Comparison of ENCODE assay signal across 10 cellular contexts in genomic region chr2:23545391-23545790, GRCh38.
DNase-seq lines count a peak whose midpoint lies in the region; ATAC-seq and TF ChIP-seq lines count a peak whose summit lies in the region.
"Had no signal": no experiment of that assay in that cellular context is flagged by ENCODE, and none has a peak within 500 bp of the region (broad histone marks: within the 10 kb centered on the region; RNA-seq: fewer than 3 reads in every experiment).

No MANE protein-coding gene starts in this region.

- WGBS in IMR-90 (ENCODE audit: extremely low coverage in 2 of 2, insufficient read length in 1 of 2), 2 experiments: 52% methylated on average over 4 of the region's 11 CpGs; no CpG with 5 or more reads in 1 of the 2 experiments

- DNase-seq in NCI-H1417 (lab: John Stamatoyannopoulos, UW) (peak in 2 of 3 experiments; percentile 35 to 54), NCI-H1417 treated with DMSO at 0.1 percent for 48 hours (lab: John Stamatoyannopoulos, UW) (no peak), IMR-90 (peak; percentile 63), adipocyte (ENCODE audit: low read depth) (peak; percentile 36), osteoblast (ENCODE audit: insufficient read length, low spot score, missing footprints) (peak; percentile 73), caudate nucleus (lab: John Stamatoyannopoulos, UW) (no peak), NCI-H2227 treated with DMSO at 0.1 percent for 48 hours (lab: John Stamatoyannopoulos, UW) (no peak)
- DNase-seq: testis had no signal

- H2AFZ ChIP-seq in IMR-90 (replicated peaks; ENCODE audit: low read length, poor library complexity) (peak overlapping the region; percentile 38), osteoblast (ENCODE audit: low read length) (no peak overlapping the region)

- H3K9ac ChIP-seq in IMR-90 (ENCODE audit: low read depth, low read length) (no peak overlapping the region), adipocyte (ENCODE audit: low read length) (no peak overlapping the region)

- dilution Hi-C loops in IMR-90 (cut with HindIII; ENCODE audit: low sequenced_read_pairs, unreplicated experiment): no loop called here

- TF ChIP-seq CTCF in IMR-90 (conservative IDR thresholded peaks at IDR 0.05; ENCODE audit: low read depth, low read length): peak; percentile 25; the same call in 1 of the 2 replicates
- no peak for TF ChIP-seq CTCF in osteoblast (IDR thresholded peaks at IDR 0.05; ENCODE audit: extremely low read depth, low read depth, low read length)

- H3K4me2 ChIP-seq in IMR-90 (ENCODE audit: low read depth, low read length) (no peak overlapping the region), osteoblast (ENCODE audit: insufficient read depth, low read length) (no peak overlapping the region)

- H3K4ac ChIP-seq in IMR-90 (ENCODE audit: low read depth, low read length): peak overlapping the region; percentile 41; the same call in 1 of the 2 replicates

- ATAC-seq in IMR-90 (ENCODE audit: low read depth) (peak; percentile 68), HG03280 (IDR thresholded peaks at IDR 0.05; ENCODE audit: unreplicated experiment) (no peak)
- ATAC-seq: K562 had no signal

- no peak overlapping the region; the same call in 1 of the 2 replicates for H3K14ac ChIP-seq in IMR-90 (replicated peaks; ENCODE audit: low read depth, low read length)

- H4K91ac ChIP-seq in IMR-90 (ENCODE audit: insufficient read depth, low read depth, low read length): 0 out of 2 replicates have a peak overlapping the region, but pooled peaks have one; percentile 10

- H3K4me1 ChIP-seq in IMR-90 (ENCODE audit: control insufficient read depth, insufficient read depth, low read length) (peaks cover 20% of the 10 kb centered on the region), adipocyte (ENCODE audit: control insufficient read depth, insufficient read depth, low read length) (peaks cover 38% of the 10 kb centered on the region), osteoblast (ENCODE audit: insufficient read depth, low read length) (peaks cover 13% of the 10 kb centered on the region)

- H3K27me3 ChIP-seq in IMR-90 (ENCODE audit: control insufficient read depth, insufficient read depth, low read length): no peaks in the 10 kb centered on the region
- H3K27me3 ChIP-seq in adipocyte (replicated peaks; ENCODE audit: control insufficient read depth, insufficient read depth, low read length): no peaks in the 10 kb centered on the region
- H3K27me3 ChIP-seq in osteoblast (ENCODE audit: insufficient read depth, low read length): no peaks in the 10 kb centered on the region
- H3K27me3 ChIP-seq: testis had no signal

- 0 out of 2 replicates have a peak overlapping the region, but pooled peaks have one; percentile 17 for H2AK5ac ChIP-seq in IMR-90 (ENCODE audit: low read depth, low read length)

- peak overlapping the region; percentile 3; the same call in 1 of the 2 replicates for H3K18ac ChIP-seq in IMR-90 (ENCODE audit: low read depth, low read length)

- H4K20me1 ChIP-seq in IMR-90 (ENCODE audit: insufficient read depth, low read length) (no peaks in the 10 kb centered on the region), osteoblast (ENCODE audit: insufficient read depth, low read length) (peaks cover 5% of the 10 kb centered on the region)

- peak overlapping the region; percentile 10 to 13; a peak in 2 of 4 replicates for H4K8ac ChIP-seq in IMR-90 (ENCODE audit: low read depth in 2 of 2, low read length in 2 of 2)

- H3K4me3 ChIP-seq in IMR-90 (ENCODE audit: insufficient read depth, low read depth, low read length): no peak overlapping the region
- H3K4me3 ChIP-seq in adipocyte (ENCODE audit: low read length): no peak overlapping the region
- H3K4me3 ChIP-seq in osteoblast (ENCODE audit: insufficient read depth, low read length): no peak overlapping the region
- H3K4me3 ChIP-seq: K562, testis had no signal

- no peaks in the 10 kb centered on the region for H3K79me2 ChIP-seq in osteoblast (ENCODE audit: insufficient read depth, low read length)

- no peak overlapping the region for H2BK20ac ChIP-seq in IMR-90 (ENCODE audit: low read depth, low read length)

- no peak overlapping the region for H3K23ac ChIP-seq in IMR-90 (ENCODE audit: low read depth, low read length)

- H3K27ac ChIP-seq in IMR-90 (ENCODE audit: insufficient read depth, low read length) (peak overlapping the region; percentile 32; the same call in 1 of the 2 replicates), osteoblast (ENCODE audit: low read depth, low read length) (no peak overlapping the region), caudate nucleus (ENCODE audit: low read depth, low read length) (no peak overlapping the region)
- H3K27ac ChIP-seq: testis had no signal

- H3K36me3 ChIP-seq in IMR-90 (ENCODE audit: control insufficient read depth, insufficient read depth, low read length) (no peaks in the 10 kb centered on the region), adipocyte (ENCODE audit: control insufficient read depth, insufficient read depth, low read length, severe bottlenecking) (no peaks in the 10 kb centered on the region), osteoblast (ENCODE audit: insufficient read depth, low read length) (no peaks in the 10 kb centered on the region)

- in situ Hi-C loops in IMR-90 (cut with MboI; ENCODE audit: low sequenced_read_pairs): no loop called here

- H3K9me1 ChIP-seq in IMR-90 (ENCODE audit: insufficient read depth, low read length): peaks cover 7% of the 10 kb centered on the region; the same call in 1 of the 2 replicates

- H2BK120ac ChIP-seq in IMR-90 (ENCODE audit: low read depth, low read length): no peak overlapping the region

- TF ChIP-seq POLR2A in IMR-90 (IDR thresholded peaks at IDR 0.05; ENCODE audit: low read depth, low read length): no peak

- H2AK9ac ChIP-seq in IMR-90 (replicated peaks; ENCODE audit: low read depth, low read length, poor library complexity): peak overlapping the region; percentile 11

- no peak overlapping the region for H2BK15ac ChIP-seq in IMR-90 (ENCODE audit: low read depth, low read length)

- POLR2A ChIA-PET in IMR-90 (lab: Charles Lee; ENCODE audit: unreplicated experiment): no interaction called here

- H4K5ac ChIP-seq in IMR-90 (ENCODE audit: low read depth, low read length): no peak overlapping the region

- no TSS peak for BruUV-seq in IMR-90 (replicated peaks; lab: Mats Ljungman, UMichigan)

- peaks cover 0 to 5% of the 10 kb centered on the region in 2 experiments; a peak in 2 of 4 replicates for H3K79me1 ChIP-seq in IMR-90 (ENCODE audit: low read depth in 1 of 2, low read length in 2 of 2)

- TF ChIP-seq RAD21 in IMR-90 (IDR thresholded peaks at IDR 0.05; ENCODE audit: low read length): no peak

- H3K56ac ChIP-seq in IMR-90 (ENCODE audit: extremely low read depth, insufficient read depth, low read length): no peak overlapping the region

- CTCF ChIA-PET in IMR-90 (lab: Yijun Ruan, JAX): no interaction called here

- H3K9me3 ChIP-seq in IMR-90 (ENCODE audit: control insufficient read depth, insufficient read depth, low read length) (no peaks in the 10 kb centered on the region), adipocyte (ENCODE audit: control insufficient read depth, low read length) (no peaks in the 10 kb centered on the region), osteoblast (ENCODE audit: low read depth, low read length) (no peaks in the 10 kb centered on the region)
- H3K9me3 ChIP-seq: testis had no signal

- intact Hi-C loops in IMR-90 (cut with micrococcal nuclease): loop anchor here (5.0 kb wide), 1 partner anchor 158 kb away; the partner anchor contains the start of gene KLHL29

- H2BK5ac ChIP-seq in IMR-90 (ENCODE audit: low read depth, low read length, poor library complexity, severe bottlenecking): peak overlapping the region; percentile 27

TF ChIP-seq in IMR-90, 13 proteins besides CTCF, POLR2A, EP300 and RAD21:
- TF ChIP-seq SMC3 (IDR thresholded peaks at IDR 0.05; ENCODE audit: low read depth, low read length): peak; percentile 29; the same call in 1 of the 2 replicates
- TF ChIP-seq BHLHE40 (IDR thresholded peaks at IDR 0.05; ENCODE audit: low read depth, low read length): no peak
- TF ChIP-seq MAZ (IDR thresholded peaks at IDR 0.05; ENCODE audit: borderline replicate concordance, low read depth, low read length): no peak
- TF ChIP-seq FOS (IDR thresholded peaks at IDR 0.05; ENCODE audit: low read depth, low read length): no peak
- TF ChIP-seq MXI1 (IDR thresholded peaks at IDR 0.05; ENCODE audit: borderline replicate concordance, low read depth, low read length): no peak

Comparison
In these comparisons a context has a peak if more than half of its experiments do, and no peak if none do; other contexts are left out.
1. DNase-seq: peak in NCI-H1417 (2 of 3), IMR-90 (single experiment), adipocyte (single experiment) and osteoblast (single experiment); none in NCI-H1417 treated with DMSO at 0.1 percent for 48 hours (single experiment), caudate nucleus (0 of 61) and NCI-H2227 treated with DMSO at 0.1 percent for 48 hours (single experiment).